Comparison of ENCODE assay signal across 32 cellular contexts in the genomic region with DNA sequence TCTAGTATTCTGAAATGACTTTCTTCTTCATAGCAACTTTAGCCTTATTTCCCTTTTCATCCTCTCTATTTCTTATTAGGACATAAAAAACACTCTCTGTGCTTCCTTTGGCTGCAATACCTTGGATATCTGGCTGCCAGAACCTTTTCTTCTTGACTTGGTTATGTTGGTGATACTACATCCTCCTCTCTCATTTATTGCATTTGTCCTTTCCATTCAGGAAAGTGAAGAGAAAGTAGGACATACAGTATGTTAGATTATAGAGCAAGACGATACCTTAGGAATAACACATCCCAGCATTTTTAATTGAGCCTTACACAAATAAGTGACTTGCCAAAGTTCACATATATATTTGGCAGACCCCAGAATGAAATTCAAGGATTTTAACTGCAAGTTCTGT.
"Had no signal": no experiment of that assay in that cellular context is flagged by ENCODE, and none has a peak within 500 bp of the region (broad histone marks: within the 10 kb centered on the region; RNA-seq: fewer than 3 reads in every experiment).

No MANE protein-coding gene starts in this region.

- ATAC-seq: activated naive CD4-positive, alpha-beta T cell treated with anti-CD3 and anti-CD28 coated beads, Interleukin-2, amount 50 U/mL, for 72 hours; activated naive CD8-positive, alpha-beta T cell treated with anti-CD3 and anti-CD28 coated beads, Interleukin-2, amount 50 U/mL, for 24 hours; activated T-cell treated with anti-CD3 and anti-CD28 coated beads, Interleukin-2, amount 50 U/mL, for 4 hours; activated T-cell treated with anti-CD3 and anti-CD28 coated beads, Interleukin-2, amount 50 U/mL, for 72 hours; activated T-helper 17 cell treated with anti-CD3 and anti-CD28 coated beads, Interleukin-2, amount 50 U/mL, for 72 hours; body of pancreas had no signal

- H3K36me3 ChIP-seq: adrenal gland, ascending aorta, brain microvascular endothelial cell, breast epithelium, cardiac muscle cell had no signal

- H3K4me1 ChIP-seq: adrenal gland, ascending aorta, breast epithelium had no signal

- FAIRE-seq: astrocyte, bronchial epithelial cell had no signal

- H3K27me3 ChIP-seq: adrenal gland, ascending aorta, body of pancreas, brain microvascular endothelial cell, breast epithelium had no signal

- H3K9me3 ChIP-seq: adrenal gland, ascending aorta, body of pancreas, breast epithelium had no signal

- H3K4me3 ChIP-seq: adrenal gland, ascending aorta, body of pancreas, breast epithelium, cardiac muscle cell had no signal

- DNase-seq: activated effector memory CD4-positive, alpha-beta T cell treated with anti-CD3 and anti-CD28 coated beads, Interleukin-2, amount 50 U/mL, for 16 hours; activated effector memory CD4-positive, alpha-beta T cell treated with Interleukin-2 at 50 U/mL for 16 hours; activated gamma-delta T cell; activated gamma-delta T cell treated with Interleukin-2 at 50 U/mL for 16 hours; activated naive CD4-positive, alpha-beta T cell; activated naive CD4-positive, alpha-beta T cell treated with anti-CD3 and anti-CD28 coated beads for 36 hours; activated naive CD4-positive, alpha-beta T cell treated with anti-CD3 and anti-CD28 coated beads, Interleukin-2, amount 10 ng/mL, durations not matched to agents 7 days and 5 days; activated naive CD4-positive, alpha-beta T cell treated with anti-CD3 and anti-CD28 coated beads, Interleukin-2, amount 50 U/mL, for 16 hours; activated naive CD4-positive, alpha-beta T cell treated with Interleukin-2 at 50 U/mL for 16 hours; activated naive CD8-positive, alpha-beta T cell treated with anti-CD3 and anti-CD28 coated beads for 36 hours; activated naive CD8-positive, alpha-beta T cell treated with anti-CD3 and anti-CD28 coated beads, Interleukin-2, amount 10 ng/mL, durations not matched to agents 7 days and 5 days; activated naive CD8-positive, alpha-beta T cell treated with anti-CD3 and anti-CD28 coated beads, Interleukin-2, amount 50 U/mL, for 24 hours; activated T-cell treated with anti-CD3 and anti-CD28 coated beads, Interleukin-2, amount 50 U/mL, for 4 hours; activated T-cell treated with anti-CD3 and anti-CD28 coated beads, Interleukin-2, amount 50 U/mL, for 48 hours; activated T-cell treated with anti-CD3 and anti-CD28 coated beads, Interleukin-2, amount 50 U/mL, for 72 hours; adrenal gland; amniotic stem cell; amygdala; anterior cingulate cortex; aorta; body of pancreas; brain microvascular endothelial cell; caudate nucleus; central memory CD4-positive, alpha-beta T cell; cerebellar nuclear complex had no signal

- H3K27ac ChIP-seq: adrenal gland, ascending aorta, body of pancreas, brain microvascular endothelial cell, breast epithelium, cardiac muscle cell had no signal
